In the genomic region with DNA sequence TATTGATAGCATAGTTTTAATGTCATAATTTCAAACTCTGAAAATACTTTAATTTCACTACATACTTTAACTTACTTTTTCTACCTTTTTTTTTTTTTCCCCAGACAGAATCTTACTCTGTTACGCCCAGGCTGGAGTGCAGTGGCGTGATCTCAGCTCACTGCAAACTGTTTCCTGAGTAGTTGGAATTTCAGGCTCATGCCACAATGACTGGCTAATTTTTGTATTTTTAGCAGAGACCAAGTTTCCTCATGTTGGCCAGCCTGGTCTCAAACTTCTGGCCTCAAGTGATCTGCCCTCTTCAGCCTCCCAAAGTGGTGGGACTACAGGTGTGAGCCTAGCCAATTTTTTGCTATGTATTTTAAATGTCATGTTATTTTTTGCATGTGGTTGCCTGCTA, we compare ENCODE assay signal across 22 cellular contexts.
"Had no signal": no experiment of that assay in that cellular context is flagged by ENCODE, and none has a peak within 500 bp of the region (broad histone marks: within the 10 kb centered on the region; RNA-seq: fewer than 3 reads in every experiment).

No MANE protein-coding gene starts in this region.

- H3K36me3 ChIP-seq: breast epithelium, colonic mucosa, esophagus squamous epithelium, gastrocnemius medialis, stomach, suprapubic skin, tibial nerve, WERI-Rb-1 had no signal

- FAIRE-seq: islet of Langerhans had no signal

- H3K27me3 ChIP-seq: breast epithelium, colonic mucosa, esophagus squamous epithelium, gastrocnemius medialis, stomach, suprapubic skin, tibial nerve had no signal

- H3K27ac ChIP-seq: breast epithelium, colonic mucosa, esophagus squamous epithelium, gastrocnemius medialis, stomach, suprapubic skin, tibial nerve, WERI-Rb-1 had no signal

- H3K4me3 ChIP-seq: breast epithelium, colonic mucosa, esophagus squamous epithelium, gastrocnemius medialis, stomach, suprapubic skin, tibial nerve had no signal

- H3K4me1 ChIP-seq: breast epithelium, colonic mucosa, esophagus squamous epithelium, gastrocnemius medialis, stomach, suprapubic skin, tibial nerve had no signal

- DNase-seq: activated CD4-positive, alpha-beta T cell treated with anti-CD3 and anti-CD28 coated beads for 1 hour; activated CD8-positive, alpha-beta memory T cell treated with anti-CD3 and anti-CD28 coated beads for 24 hours; activated CD8-positive, alpha-beta memory T cell treated with anti-CD3 and anti-CD28 coated beads, Interleukin-2, amount 50 U/mL, for 4 hours; activated T-cell treated with anti-CD3 and anti-CD28 coated beads, Interleukin-2, amount 50 U/mL, for 24 hours; colonic mucosa; esophagus squamous epithelium; gastrocnemius medialis; hypothalamus; naive B cell; posterior cingulate gyrus; small intestine; stimulated activated CD4-positive, alpha-beta T cell treated with anti-CD3 and anti-CD28 coated beads, Interleukin-2, amount 100 ng/mL, for 24 hours; stomach; T1000; WERI-Rb-1 had no signal

- H3K9me3 ChIP-seq: breast epithelium, colonic mucosa, esophagus squamous epithelium, gastrocnemius medialis, stomach, suprapubic skin, tibial nerve had no signal

- ATAC-seq: activated T-helper 17 cell treated with anti-CD3 and anti-CD28 coated beads, Interleukin-2, amount 50 U/mL, for 72 hours; gastrocnemius medialis; sciatic nerve; stimulated activated memory B cell treated with anti-CD40 and anti-IgM and Interleukin-4, amounts not matched to agents 10 μg/mL and 1 μg/mL and 100 μg/mL, for 72 hours had no signal
